In genomic region chr18:32049393-32050161, GRCh38 we compare ENCODE assay signal across 8 cellular contexts. TPM values are rescaled to one million over a fixed set of nuclear protein-coding genes. Genes with fewer than 3 reads are reported as not detected.
DNase-seq lines count a peak whose midpoint lies in the region; ATAC-seq and TF ChIP-seq lines count a peak whose summit lies in the region.

No MANE protein-coding gene starts in this region.

- peaks cover 84% of the 10 kb centered on the region for H3K36me3 Mint-ChIP-seq in activated T-helper 2 cell treated with anti-CD3 and anti-CD28 coated beads, Interferon-gamma antibody, Interleukin-2, Interleukin-4, amounts not matched to agents 10 μg/mL and 5 μg/mL and 100 μg/mL, durations not matched to agents 14 hours and 24 hours and 36 hours (ENCODE audit: low read depth)

- peak overlapping the region; percentile 64 for H3K27ac ChIP-seq in lower lobe of right lung
- H3K27ac ChIP-seq in temporal lobe (ENCODE audit: low read depth, low read length) = peak overlapping the region; percentile 46
- H3K27ac ChIP-seq in Karpas-422 (ENCODE audit: low read length) = no peak overlapping the region

- H3K4me1 ChIP-seq in lower lobe of right lung (peaks cover 24% of the 10 kb centered on the region), Karpas-422 (ENCODE audit: low read length) (no peaks in the 10 kb centered on the region)

- no peaks in the 10 kb centered on the region for H3K36me3 ChIP-seq in lower lobe of right lung
- no peaks in the 10 kb centered on the region for H3K36me3 ChIP-seq in Karpas-422 (ENCODE audit: insufficient read depth, low read length)

- no peaks in the 10 kb centered on the region for H4K20me1 ChIP-seq in Karpas-422 (ENCODE audit: insufficient read depth, low read depth, low read length)

- peak; percentile 56 for ATAC-seq in GM18498 (IDR thresholded peaks at IDR 0.05; ENCODE audit: unreplicated experiment)
- ATAC-seq in lower lobe of right lung = peak; percentile 84 to 87
- no peak for ATAC-seq in HG02798 (IDR thresholded peaks at IDR 0.05; ENCODE audit: poor library complexity, unreplicated experiment)

- peak overlapping the region; percentile 97 for H3K27ac Mint-ChIP-seq in activated T-helper 2 cell treated with anti-CD3 and anti-CD28 coated beads, Interferon-gamma antibody, Interleukin-2, Interleukin-4, amounts not matched to agents 10 μg/mL and 5 μg/mL and 100 μg/mL, durations not matched to agents 14 hours and 24 hours and 36 hours

- H3K27me3 ChIP-seq in lower lobe of right lung (ENCODE audit: low read depth) (no peaks in the 10 kb centered on the region), Karpas-422 (ENCODE audit: low read length) (no peaks in the 10 kb centered on the region)

- no peaks in the 10 kb centered on the region for H3K9me3 ChIP-seq in lower lobe of right lung
- H3K9me3 ChIP-seq in Karpas-422 (ENCODE audit: low read length) = no peaks in the 10 kb centered on the region

- H3K4me1 Mint-ChIP-seq in activated T-helper 2 cell treated with anti-CD3 and anti-CD28 coated beads, Interferon-gamma antibody, Interleukin-2, Interleukin-4, amounts not matched to agents 10 μg/mL and 5 μg/mL and 100 μg/mL, durations not matched to agents 14 hours and 24 hours and 36 hours (ENCODE audit: low read depth) = peaks cover 46% of the 10 kb centered on the region

- no peaks in the 10 kb centered on the region for H3K9me2 ChIP-seq in Karpas-422 (replicated peaks; ENCODE audit: insufficient read depth, low read length)

- DNase-seq in Kasumi-1 (lab: John Stamatoyannopoulos, UW) (peak; percentile 53 to 68), lower lobe of right lung (peak; percentile 70), NCI-H2171 (lab: John Stamatoyannopoulos, UW) (no peak), Karpas-422 (no peak)
- peak; percentile 18 for DNase-seq in activated T-helper 2 cell treated with anti-CD3 and anti-CD28 coated beads, Interferon-gamma antibody, Interleukin-2, Interleukin-4, amounts not matched to agents 10 μg/mL and 5 μg/mL and 100 μg/mL, durations not matched to agents 14 hours and 24 hours and 36 hours (ENCODE audit: low spot score)

- intact Hi-C loops in activated T-helper 2 cell treated with anti-CD3 and anti-CD28 coated beads, Interferon-gamma antibody, Interleukin-2, Interleukin-4, amounts not matched to agents 10 μg/mL and 5 μg/mL and 100 μg/mL, durations not matched to agents 14 hours and 24 hours and 36 hours (cut with micrococcal nuclease) = loop anchor here (1.0 to 2.0 kb wide), 5 partner anchors 8 to 43 kb away; partner anchors contain the start of gene RNF125
- intact Hi-C loops in lower lobe of right lung (cut with DNase I) = no loop called here

- no peak for TF ChIP-seq CTCF in lower lobe of right lung (IDR thresholded peaks at IDR 0.05)

- no peak overlapping the region for H3K4me2 ChIP-seq in Karpas-422 (ENCODE audit: low read depth, low read length, poor library complexity, severe bottlenecking)

- H3K9ac ChIP-seq in Karpas-422 (ENCODE audit: low read length) = no peak overlapping the region

- no peaks in the 10 kb centered on the region for H3K79me2 ChIP-seq in Karpas-422 (ENCODE audit: low read length)

- H3K27me3 Mint-ChIP-seq in activated T-helper 2 cell treated with anti-CD3 and anti-CD28 coated beads, Interferon-gamma antibody, Interleukin-2, Interleukin-4, amounts not matched to agents 10 μg/mL and 5 μg/mL and 100 μg/mL, durations not matched to agents 14 hours and 24 hours and 36 hours (ENCODE audit: low read depth) = no peaks in the 10 kb centered on the region

- H3K4me3 Mint-ChIP-seq in activated T-helper 2 cell treated with anti-CD3 and anti-CD28 coated beads, Interferon-gamma antibody, Interleukin-2, Interleukin-4, amounts not matched to agents 10 μg/mL and 5 μg/mL and 100 μg/mL, durations not matched to agents 14 hours and 24 hours and 36 hours (ENCODE audit: low read depth) = peak overlapping the region; percentile 45

- no peak overlapping the region for H3K4me3 ChIP-seq in lower lobe of right lung
- no peak overlapping the region for H3K4me3 ChIP-seq in Karpas-422 (ENCODE audit: low read length)

- H2AFZ ChIP-seq in Karpas-422 (ENCODE audit: low read length) = no peak overlapping the region

- H3K9me3 Mint-ChIP-seq in activated T-helper 2 cell treated with anti-CD3 and anti-CD28 coated beads, Interferon-gamma antibody, Interleukin-2, Interleukin-4, amounts not matched to agents 10 μg/mL and 5 μg/mL and 100 μg/mL, durations not matched to agents 14 hours and 24 hours and 36 hours = no peaks in the 10 kb centered on the region

RNA-seq across cellular contexts. Expression of gene RNF125, which starts 31.0 kb away (rescaled TPM):
- 82.5 and 83.6 TPM in 2 replicates for total RNA-seq in activated T-helper 2 cell treated with anti-CD3 and anti-CD28 coated beads, Interferon-gamma antibody, Interleukin-2, Interleukin-4, amounts not matched to agents 10 μg/mL and 5 μg/mL and 100 μg/mL, durations not matched to agents 14 hours and 24 hours and 36 hours
- total RNA-seq in lower lobe of right lung (8.1 TPM), temporal lobe (1.7 TPM)
- not detected in 2 replicates for total RNA-seq in Karpas-422 (2014; rRNA removed; shearing (Covaris generic); ENCODE audit: low replicate concordance)

RNA-seq across cellular contexts. Expression of gene RNF138, which starts 42.1 kb away (rescaled TPM):
- 84.9 and 100 TPM in 2 replicates for total RNA-seq in activated T-helper 2 cell treated with anti-CD3 and anti-CD28 coated beads, Interferon-gamma antibody, Interleukin-2, Interleukin-4, amounts not matched to agents 10 μg/mL and 5 μg/mL and 100 μg/mL, durations not matched to agents 14 hours and 24 hours and 36 hours
- total RNA-seq in lower lobe of right lung = 31.0 TPM
- 39.1 TPM for total RNA-seq in temporal lobe
- 21.8 and 34.0 TPM in 2 replicates for total RNA-seq in Karpas-422 (2014; rRNA removed; shearing (Covaris generic); ENCODE audit: low replicate concordance)

Comparison
In these comparisons a context has a peak if more than half of its experiments do, and no peak if none do; other contexts are left out.
1. DNase-seq: peak in Kasumi-1 (2 of 2), activated T-helper 2 cell treated with anti-CD3 and anti-CD28 coated beads, Interferon-gamma antibody, Interleukin-2, Interleukin-4, amounts not matched to agents 10 μg/mL and 5 μg/mL and 100 μg/mL, durations not matched to agents 14 hours and 24 hours and 36 hours (single experiment) and lower lobe of right lung (single experiment); none in NCI-H2171 (single experiment) and Karpas-422 (single experiment).